In genomic region chr14:51086044-51086443, GRCh38 we compare ENCODE assay signal across 17 cellular contexts.
"Had no signal": no experiment of that assay in that cellular context is flagged by ENCODE, and none has a peak within 500 bp of the region (broad histone marks: within the 10 kb centered on the region; RNA-seq: fewer than 3 reads in every experiment).

No MANE protein-coding gene starts in this region.

- DNase-seq: caudate nucleus; effector memory CD8-positive, alpha-beta T cell; esophagus squamous epithelium; foreskin melanocyte; heart left ventricle; hippocampal formation; lower lobe of right lung; naive B cell; occipital lobe; pancreas; right cardiac atrium; stimulated activated CD4-positive, alpha-beta T cell treated with anti-CD3 and anti-CD28 coated beads, Interleukin-4, amount 100 ng/mL, for 24 hours; testis had no signal

- H3K27ac ChIP-seq: epithelial cell of prostate, esophagus squamous epithelium, lower lobe of right lung, pancreas, testis, tibial nerve had no signal

- H3K27me3 ChIP-seq: esophagus squamous epithelium, pancreas, testis, tibial nerve had no signal

- H3K36me3 ChIP-seq: esophagus squamous epithelium, heart left ventricle, lower lobe of right lung, pancreas, tibial nerve had no signal

- H3K4me1 ChIP-seq: esophagus squamous epithelium, lower lobe of right lung, pancreas, testis, tibial nerve had no signal

- ATAC-seq: effector memory CD8-positive, alpha-beta T cell; left lobe of liver; lower lobe of right lung; pancreas; right cardiac atrium; stimulated activated memory B cell treated with anti-CD40 and anti-IgM and Interleukin-4, amounts not matched to agents 10 μg/mL and 1 μg/mL and 100 μg/mL, for 72 hours had no signal

- H3K4me3 ChIP-seq: esophagus squamous epithelium, heart left ventricle, lower lobe of right lung, pancreas, testis, tibial nerve had no signal

- H3K9me3 ChIP-seq: esophagus squamous epithelium, heart left ventricle, lower lobe of right lung, pancreas, testis, tibial nerve had no signal
